ENCODE assay signal across 11 cellular contexts in genomic region chr3:117409701-117410459, GRCh38.
"Had no signal": no experiment of that assay in that cellular context is flagged by ENCODE, and none has a peak within 500 bp of the region (broad histone marks: within the 10 kb centered on the region; RNA-seq: fewer than 3 reads in every experiment).

No MANE protein-coding gene starts in this region.

- H3K27ac ChIP-seq: esophagus muscularis mucosa, suprapubic skin had no signal

- H3K36me3 ChIP-seq: esophagus muscularis mucosa, suprapubic skin had no signal

- H3K9me3 ChIP-seq: esophagus muscularis mucosa, suprapubic skin had no signal

- H3K4me3 ChIP-seq: dorsolateral prefrontal cortex, esophagus muscularis mucosa, suprapubic skin had no signal

- ATAC-seq: activated T-cell treated with anti-CD3 and anti-CD28 coated beads, Interleukin-2, amount 50 U/mL, for 4 hours; right cardiac atrium had no signal

- DNase-seq: activated CD4-positive, alpha-beta memory T cell treated with anti-CD3 and anti-CD28 coated beads for 36 hours; activated effector memory CD4-positive, alpha-beta T cell treated with anti-CD3 and anti-CD28 coated beads, Interleukin-2, amount 50 U/mL, for 16 hours; activated T-cell treated with anti-CD3 and anti-CD28 coated beads, Interleukin-2, amount 50 U/mL, for 4 hours; anterior cingulate cortex; dorsolateral prefrontal cortex; hypothalamus; kidney glomerular epithelial cell; right cardiac atrium; stimulated activated naive CD4-positive, alpha-beta T cell had no signal

- H3K27me3 ChIP-seq: dorsolateral prefrontal cortex, esophagus muscularis mucosa, suprapubic skin had no signal

- H3K4me1 ChIP-seq: esophagus muscularis mucosa, suprapubic skin had no signal
